ENCODE assay signal across 2 cellular contexts in genomic region chr5:139738777-139739611, GRCh38.
TF ChIP-seq lines count a peak whose summit lies in the region.

No MANE protein-coding gene starts in this region.

TF ChIP-seq in HEK293, 187 proteins besides CTCF, POLR2A, EP300 and RAD21 (continues in another document):
- TF ChIP-seq PATZ1 (tag by site-specific recombination; IDR thresholded peaks at IDR 0.05) = peak; percentile 44; the same call in 1 of the 2 replicates
- TF ChIP-seq ZBTB17 (tag by site-specific recombination; IDR thresholded peaks at IDR 0.05) = peak; percentile 53; the same call in 1 of the 2 replicates
- TF ChIP-seq OSR2 (tag by site-specific recombination; IDR thresholded peaks at IDR 0.05) = peak; percentile 29; the same call in 1 of the 2 replicates
- no peak for TF ChIP-seq ZNF521 (tag by site-specific recombination; IDR thresholded peaks at IDR 0.05)
- peak; percentile 36; the same call in 1 of the 2 replicates for TF ChIP-seq ZNF624 (tag by site-specific recombination; IDR thresholded peaks at IDR 0.05)
- no peak for TF ChIP-seq IKZF3 (tag by site-specific recombination; IDR thresholded peaks at IDR 0.05)
- TF ChIP-seq EGR2 (tag by site-specific recombination; IDR thresholded peaks at IDR 0.05; ENCODE audit: low read depth) = peak; percentile 86
- TF ChIP-seq ZNF488 (tag by site-specific recombination; IDR thresholded peaks at IDR 0.05) = no peak; the same call in 1 of the 2 replicates
- peak; percentile 42; the same call in 1 of the 2 replicates for TF ChIP-seq ZNF580 (tag by site-specific recombination; IDR thresholded peaks at IDR 0.05)
- TF ChIP-seq ZBTB20 (tag by site-specific recombination; IDR thresholded peaks at IDR 0.05) = peak; percentile 51; the same call in 1 of the 2 replicates
- TF ChIP-seq ZNF639 (tag by site-specific recombination; IDR thresholded peaks at IDR 0.05) = no peak
- TF ChIP-seq ZNF24 (tag by site-specific recombination; IDR thresholded peaks at IDR 0.05) = 0 out of 2 replicates have a peak, but pooled peaks have one; percentile 20
- TF ChIP-seq, protein P1, sequence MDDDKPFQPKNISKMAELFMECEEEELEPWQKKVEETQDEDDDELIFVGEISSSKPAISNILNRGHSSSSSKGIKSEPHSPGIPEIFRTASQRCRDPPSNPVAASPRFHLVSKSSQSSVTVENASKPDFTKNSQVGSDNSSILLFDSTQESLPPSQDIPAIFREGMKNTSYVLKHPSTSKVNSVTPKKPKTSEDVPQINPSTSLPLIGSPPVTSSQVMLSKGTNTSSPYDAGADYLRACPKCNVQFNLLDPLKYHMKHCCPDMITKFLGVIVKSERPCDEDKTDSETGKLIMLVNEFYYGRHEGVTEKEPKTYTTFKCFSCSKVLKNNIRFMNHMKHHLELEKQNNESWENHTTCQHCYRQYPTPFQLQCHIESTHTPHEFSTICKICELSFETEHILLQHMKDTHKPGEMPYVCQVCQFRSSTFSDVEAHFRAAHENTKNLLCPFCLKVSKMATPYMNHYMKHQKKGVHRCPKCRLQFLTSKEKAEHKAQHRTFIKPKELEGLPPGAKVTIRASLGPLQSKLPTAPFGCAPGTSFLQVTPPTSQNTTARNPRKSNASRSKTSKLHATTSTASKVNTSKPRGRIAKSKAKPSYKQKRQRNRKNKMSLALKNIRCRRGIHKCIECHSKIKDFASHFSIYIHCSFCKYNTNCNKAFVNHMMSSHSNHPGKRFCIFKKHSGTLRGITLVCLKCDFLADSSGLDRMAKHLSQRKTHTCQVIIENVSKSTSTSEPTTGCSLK (tag by site-specific recombination; IDR thresholded peaks at IDR 0.05) = no peak
- 0 out of 2 replicates have a peak, but pooled peaks have one; percentile 23 for TF ChIP-seq ZEB2 (tag by site-specific recombination; IDR thresholded peaks at IDR 0.05)
- peak; percentile 78 for TF ChIP-seq ZNF324 (tag by site-specific recombination; IDR thresholded peaks at IDR 0.05)
- TF ChIP-seq ZBTB8A (tag by site-specific recombination; IDR thresholded peaks at IDR 0.05) = peak; percentile 85
- 0 out of 2 replicates have a peak, but pooled peaks have one; percentile 15 for TF ChIP-seq ZNF423 (tag by site-specific recombination; IDR thresholded peaks at IDR 0.05)
- no peak for TF ChIP-seq ZNF670 (tag by site-specific recombination; IDR thresholded peaks at IDR 0.05; ENCODE audit: low read depth)
- peak; percentile 22; the same call in 1 of the 2 replicates for TF ChIP-seq KLF9 (tag by site-specific recombination; IDR thresholded peaks at IDR 0.05; ENCODE audit: low read depth)
- 0 out of 2 replicates have a peak, but pooled peaks have one; percentile 46 for TF ChIP-seq GLI4 (tag by site-specific recombination; IDR thresholded peaks at IDR 0.05)
- no peak for TF ChIP-seq ZNF132 (tag by site-specific recombination; IDR thresholded peaks at IDR 0.05; ENCODE audit: borderline replicate concordance)
- peak; percentile 47 for TF ChIP-seq SP3 (tag by site-specific recombination; IDR thresholded peaks at IDR 0.05)
- peak; percentile 30; the same call in 1 of the 2 replicates for TF ChIP-seq ZNF561 (tag by site-specific recombination; IDR thresholded peaks at IDR 0.05; ENCODE audit: borderline replicate concordance)

TF ChIP-seq in GM12878, 131 proteins besides CTCF, POLR2A, EP300 and RAD21 (continued from another document):
- TF ChIP-seq ZBTB33 (IDR thresholded peaks at IDR 0.05) = no peak
- TF ChIP-seq BHLHE40 (IDR thresholded peaks at IDR 0.05; ENCODE audit: borderline replicate concordance in 1 of 2, low read depth in 2 of 2, low read length in 1 of 2) = 0 out of 4 replicates have a peak, but pooled peaks of 1 of the 2 experiments have one; percentile 10
